Comparison of ENCODE assay signal across 8 cellular contexts in genomic region chr7:101164071-101164840, GRCh38. TPM values are rescaled to one million over a fixed set of nuclear protein-coding genes. Genes with fewer than 3 reads are reported as not detected.
DNase-seq lines count a peak whose midpoint lies in the region; ATAC-seq and TF ChIP-seq lines count a peak whose summit lies in the region.

No MANE protein-coding gene starts in this region.

- H3K27me3 ChIP-seq in right cardiac atrium (ENCODE audit: control insufficient read depth, insufficient read depth) (no peaks in the 10 kb centered on the region), transverse colon (peaks cover 81% of the 10 kb centered on the region)

- ATAC-seq in right cardiac atrium: peak in 1 of 2 donors; percentile 27
- no peak for ATAC-seq in stimulated activated effector memory CD8-positive, alpha-beta T cell treated with anti-CD3 and anti-CD28 coated beads, Interleukin-12 subunit alpha, Interleukin-12 subunit beta, amount 100 ng/mL, for 72 hours

- H3K4me3 ChIP-seq in GM12865 (ENCODE audit: low read depth, low read length) (peak overlapping the region; percentile 47), WI38 (ENCODE audit: low read depth, low read length) (peak overlapping the region; percentile 46), right cardiac atrium (ENCODE audit: low read length) (peak overlapping the region; percentile 6), transverse colon (peak overlapping the region in 2 of 4 donors; percentile 31 to 44)

- peak overlapping the region; percentile 100 for H3K27ac ChIP-seq in 22Rv1
- no peak overlapping the region for H3K27ac ChIP-seq in right cardiac atrium (ENCODE audit: low read length)
- no peak overlapping the region for H3K27ac ChIP-seq in transverse colon

- no peak for TF ChIP-seq POLR2A in transverse colon (IDR thresholded peaks at IDR 0.05)

- no peaks in the 10 kb centered on the region for H3K9me3 Mint-ChIP-seq in stimulated activated effector memory CD8-positive, alpha-beta T cell treated with anti-CD3 and anti-CD28 coated beads, Interleukin-12 subunit alpha, Interleukin-12 subunit beta, amount 100 ng/mL, for 72 hours

- H3K9me3 ChIP-seq in right cardiac atrium (ENCODE audit: control insufficient read depth, low read length) (no peaks in the 10 kb centered on the region), transverse colon (no peaks in the 10 kb centered on the region)

- in situ Hi-C loops in transverse colon (cut with MboI; ENCODE audit: low pct_ligation_motif_present in 1 of 4, low pct_unique_long_range_greater_than_20kb in 1 of 4, low sequenced_read_pairs in 3 of 4): no loop called here

- H3K36me3 Mint-ChIP-seq in stimulated activated effector memory CD8-positive, alpha-beta T cell treated with anti-CD3 and anti-CD28 coated beads, Interleukin-12 subunit alpha, Interleukin-12 subunit beta, amount 100 ng/mL, for 72 hours: peaks cover 38% of the 10 kb centered on the region

- H3K4me1 ChIP-seq in right cardiac atrium (ENCODE audit: control insufficient read depth, insufficient read depth, low read length) (peaks cover 6% of the 10 kb centered on the region), transverse colon (peaks cover 27 to 41% (median 35%) of the 10 kb centered on the region in 4 donors)

- H3K27ac Mint-ChIP-seq in stimulated activated effector memory CD8-positive, alpha-beta T cell treated with anti-CD3 and anti-CD28 coated beads, Interleukin-12 subunit alpha, Interleukin-12 subunit beta, amount 100 ng/mL, for 72 hours: no peak overlapping the region

- no peak for TF ChIP-seq EP300 in transverse colon (IDR thresholded peaks at IDR 0.05; ENCODE audit: low read depth)

- H3K4me1 Mint-ChIP-seq in stimulated activated effector memory CD8-positive, alpha-beta T cell treated with anti-CD3 and anti-CD28 coated beads, Interleukin-12 subunit alpha, Interleukin-12 subunit beta, amount 100 ng/mL, for 72 hours: peaks cover 45% of the 10 kb centered on the region

- WGBS in right cardiac atrium: 2% methylated on average over 75 of the region's 75 CpGs
- 5 to 30% methylated on average over 2 to 32 of the region's 75 CpGs for WGBS in transverse colon (ENCODE audit: low coverage in 1 of 2), 2 donors

- no peak for TF ChIP-seq CTCF in 22Rv1 (IDR thresholded peaks at IDR 0.05)
- TF ChIP-seq CTCF in GM12865 (IDR thresholded peaks at IDR 0.05; ENCODE audit: insufficient read depth, low read depth, low read length, missing control alignments): no peak
- TF ChIP-seq CTCF in WI38 (IDR thresholded peaks at IDR 0.05; ENCODE audit: low read depth, low read length): no peak
- TF ChIP-seq CTCF in transverse colon (IDR thresholded peaks at IDR 0.05): no peak

- intact Hi-C loops in right cardiac atrium (cut with DNase I) (loop anchor here in 1 of 4 donors (10.0 kb wide), 1 partner anchor 269 kb away; the partner anchor contains the start of gene ACHE), transverse colon (cut with DNase I; ENCODE audit: low total_unique reads) (no loop called here)

- DNase-seq in GM12865 (ENCODE audit: low read depth): no peak
- peak in 1 of 3 donors; percentile 75 for DNase-seq in right cardiac atrium
- DNase-seq in stimulated activated effector memory CD8-positive, alpha-beta T cell treated with anti-CD3 and anti-CD28 coated beads, Interleukin-12 subunit alpha, Interleukin-12 subunit beta, amount 100 ng/mL, for 72 hours (ENCODE audit: low spot score in 2 of 2): no peak
- no peak for DNase-seq in transverse colon
- DNase-seq in GM19240 (ENCODE audit: insufficient read length, low spot score): no peak
- no peak for DNase-seq in AML-193 (lab: John Stamatoyannopoulos, UW)

- H3K36me3 ChIP-seq in transverse colon: peaks cover 0 to 5% (median 0%) of the 10 kb centered on the region in 4 donors

- peak overlapping the region; percentile 89 for H3K4me3 Mint-ChIP-seq in stimulated activated effector memory CD8-positive, alpha-beta T cell treated with anti-CD3 and anti-CD28 coated beads, Interleukin-12 subunit alpha, Interleukin-12 subunit beta, amount 100 ng/mL, for 72 hours

RNA-seq across cellular contexts. Expression of gene VGF, which starts 1.1 kb away (rescaled TPM):
- not detected for total RNA-seq in right cardiac atrium
- polyA plus RNA-seq in right cardiac atrium: 0.07 TPM
- total RNA-seq in transverse colon: under 1 TPM in 1 of 4 donors, not detected in 3; 0.95 TPM

RNA-seq across cellular contexts. Expression of gene AP1S1, which starts 10.0 kb away (rescaled TPM):
- total RNA-seq in right cardiac atrium: 10 to 100 TPM; 10.7 to 14.3 (median 12.0) TPM
- polyA plus RNA-seq in right cardiac atrium: 20.9 TPM
- total RNA-seq in transverse colon: 10 to 100 TPM; 18.3 to 87.3 (median 54.0) TPM

RNA-seq across cellular contexts. Expression of gene NAT16, which starts 15.8 kb away (rescaled TPM):
- not detected for total RNA-seq in right cardiac atrium
- not detected for polyA plus RNA-seq in right cardiac atrium
- not detected for total RNA-seq in transverse colon

RNA-seq across cellular contexts. Expression of gene MOGAT3, which starts 36.6 kb away (rescaled TPM):
- total RNA-seq in right cardiac atrium (not detected), transverse colon (10 to 100 TPM; 31.7 to 56.9 (median 44.3) TPM)
- not detected for polyA plus RNA-seq in right cardiac atrium

RNA-seq across cellular contexts. Expression of gene SERPINE1, which starts 37.4 kb away (rescaled TPM):
- total RNA-seq in right cardiac atrium: 10 to 100 TPM in 1 of 4 donors, 1 to 10 TPM in 3; 1.2 to 11.9 (median 2.2) TPM
- polyA plus RNA-seq in right cardiac atrium: 4.5 TPM
- total RNA-seq in transverse colon: 10 to 100 TPM in 1 of 4 donors, 1 to 10 TPM in 3; 1.3 to 26.2 (median 5.5) TPM
